In genomic region chr2:163717474-163717873, GRCh38 we compare ENCODE assay signal across 18 cellular contexts. TPM values are rescaled to one million over a fixed set of nuclear protein-coding genes. Genes with fewer than 3 reads are reported as not detected.
DNase-seq lines count a peak whose midpoint lies in the region; ATAC-seq and TF ChIP-seq lines count a peak whose summit lies in the region.
"Had no signal": no experiment of that assay in that cellular context is flagged by ENCODE, and none has a peak within 500 bp of the region (broad histone marks: within the 10 kb centered on the region; RNA-seq: fewer than 3 reads in every experiment).

No MANE protein-coding gene starts in this region.

- DNase-seq in heart left ventricle: no peak
- DNase-seq in Right ventricle myocardium inferior (ENCODE audit: missing footprints): no peak
- DNase-seq in mesenchymal stem cell: no peak
- DNase-seq in SKM-1 treated with dmso at 0.1 percent for 144 hours (lab: John Stamatoyannopoulos, UW; ENCODE audit: unreplicated experiment): no peak
- no peak for DNase-seq in SHP77 treated with DMSO at 0.1 percent for 48 hours (lab: John Stamatoyannopoulos, UW)
- DNase-seq: activated gamma-delta T cell; CD4-positive, CD25-positive, alpha-beta regulatory T cell; cortex of kidney; H9; KG1; NCI-H1048; NCI-H2171 treated with DMSO at 0.1 percent for 48 hours; nephron progenitor cell; stimulated activated naive CD4-positive, alpha-beta T cell treated with Interleukin-2 at 50 U/mL for 16 hours had no signal

- H2BK5ac ChIP-seq in mesenchymal stem cell (ENCODE audit: low read depth, low read length, poor library complexity, severe bottlenecking): no peak overlapping the region

- H3K4me1 ChIP-seq in heart left ventricle (peaks cover 0 to 55% (median 19%) of the 10 kb centered on the region in 12 donors), mesenchymal stem cell (ENCODE audit: control insufficient read depth, insufficient read depth, low read depth, low read length) (peaks cover 2% of the 10 kb centered on the region)

- H3K23ac ChIP-seq in mesenchymal stem cell (ENCODE audit: low read length in 2 of 2): no peak overlapping the region

- peak overlapping the region; percentile 55 for H3K9ac ChIP-seq in mesenchymal stem cell (ENCODE audit: low read length)

- no peak overlapping the region for H2BK120ac ChIP-seq in mesenchymal stem cell (ENCODE audit: low read depth, low read length)

- no peak overlapping the region for H2AK5ac ChIP-seq in mesenchymal stem cell (ENCODE audit: low read length, severe bottlenecking)

- H3K4me2 ChIP-seq in mesenchymal stem cell (ENCODE audit: low read length, poor library complexity, severe bottlenecking): no peak overlapping the region

- no peak for TF ChIP-seq POLR2A in heart left ventricle (IDR thresholded peaks at IDR 0.05)

- 34 to 45% (median 37%) methylated on average over 5 of the region's 5 CpGs for WGBS in heart left ventricle, 4 donors
- WGBS in mesenchymal stem cell: 95% methylated on average over 2 of the region's 5 CpGs

- no peak overlapping the region for H3K18ac ChIP-seq in mesenchymal stem cell (ENCODE audit: low read depth in 1 of 2, low read length in 2 of 2)

- H3K4me3 ChIP-seq in heart left ventricle (peak overlapping the region in 2 of 12 donors; percentile 10 to 18), mesenchymal stem cell (ENCODE audit: insufficient read depth in 1 of 2, low read depth in 1 of 2, low read length in 2 of 2) (peak overlapping the region in 1 of 2 experiments; percentile 55)

- no peak overlapping the region for H2BK15ac ChIP-seq in mesenchymal stem cell (ENCODE audit: low read depth, poor library complexity, severe bottlenecking)

- H4K8ac ChIP-seq in mesenchymal stem cell (ENCODE audit: low read length): no peak overlapping the region

- no peak overlapping the region for H4K91ac ChIP-seq in mesenchymal stem cell (ENCODE audit: low read length)

- H3K14ac ChIP-seq in mesenchymal stem cell (ENCODE audit: low read length in 2 of 2): no peak overlapping the region

- H3K27me3 ChIP-seq in heart left ventricle (no peaks in the 10 kb centered on the region), mesenchymal stem cell (ENCODE audit: control insufficient read depth in 1 of 2, insufficient read depth in 1 of 2, low read length in 2 of 2) (no peaks in the 10 kb centered on the region)

- no peak for TF ChIP-seq CTCF in heart left ventricle (IDR thresholded peaks at IDR 0.05)

- no peaks in the 10 kb centered on the region for H3K9me3 ChIP-seq in heart left ventricle
- no peaks in the 10 kb centered on the region for H3K9me3 ChIP-seq in mesenchymal stem cell (ENCODE audit: control insufficient read depth, low read length)

- no peak for ATAC-seq in heart left ventricle
- no peak for ATAC-seq in Right ventricle myocardium inferior
- no peak for ATAC-seq in HG03159 (IDR thresholded peaks at IDR 0.05; ENCODE audit: unreplicated experiment)
- no peak for ATAC-seq in GM21423 (IDR thresholded peaks at IDR 0.05; ENCODE audit: unreplicated experiment)

- H2BK12ac ChIP-seq in mesenchymal stem cell (ENCODE audit: low read length in 2 of 2): no peak overlapping the region

- H3K4ac ChIP-seq in mesenchymal stem cell (ENCODE audit: low read depth in 1 of 2, low read length in 2 of 2): no peak overlapping the region

- H2AFZ ChIP-seq in mesenchymal stem cell (ENCODE audit: low read depth, low read length): no peak overlapping the region

- peak overlapping the region in 8 of 12 donors; percentile 1 to 44 (median 32) for H3K27ac ChIP-seq in heart left ventricle
- H3K27ac ChIP-seq in cingulate gyrus (ENCODE audit: low read depth, low read length): peak overlapping the region; percentile 41
- H3K27ac ChIP-seq in mesenchymal stem cell (ENCODE audit: low read length, poor library complexity, severe bottlenecking): no peak overlapping the region
- H3K27ac ChIP-seq: epithelial cell of prostate had no signal

- peaks cover 3% of the 10 kb centered on the region for H3K79me1 ChIP-seq in mesenchymal stem cell (replicated peaks; ENCODE audit: low read length, poor library complexity, severe bottlenecking)

- H3K36me3 ChIP-seq in heart left ventricle (no peaks in the 10 kb centered on the region), mesenchymal stem cell (ENCODE audit: control insufficient read depth in 1 of 2, insufficient read depth in 2 of 2, low read depth in 1 of 2, low read length in 2 of 2) (peaks cover 0 to 3% of the 10 kb centered on the region in 2 experiments)

- intact Hi-C loops in heart left ventricle (cut with DNase I) (no loop called here), Right ventricle myocardium inferior (cut with DNase I) (no loop called here)

RNA-seq across cellular contexts. Expression of gene FIGN, which starts 18.3 kb away (rescaled TPM):
- total RNA-seq in heart left ventricle: 10 to 100 TPM in 7 of 9 donors, 1 to 10 TPM in 2; 7.1 to 16.5 (median 12.4) TPM
- 1 to 10 TPM; 3.0 to 6.2 TPM for polyA plus RNA-seq in heart left ventricle
- total RNA-seq in Right ventricle myocardium inferior: 16.7 TPM
- polyA plus RNA-seq in mesenchymal stem cell (2013, experiment 1 of 2): 6.1 TPM
- 5.7 TPM for polyA plus RNA-seq in mesenchymal stem cell (2013, experiment 2 of 2)
- total RNA-seq: CD4-positive, CD25-positive, alpha-beta regulatory T cell had no signal
- polyA plus RNA-seq: CD4-positive, CD25-positive, alpha-beta regulatory T cell had no signal
